17 cellular contexts compared by ENCODE assay signal in the genomic region with DNA sequence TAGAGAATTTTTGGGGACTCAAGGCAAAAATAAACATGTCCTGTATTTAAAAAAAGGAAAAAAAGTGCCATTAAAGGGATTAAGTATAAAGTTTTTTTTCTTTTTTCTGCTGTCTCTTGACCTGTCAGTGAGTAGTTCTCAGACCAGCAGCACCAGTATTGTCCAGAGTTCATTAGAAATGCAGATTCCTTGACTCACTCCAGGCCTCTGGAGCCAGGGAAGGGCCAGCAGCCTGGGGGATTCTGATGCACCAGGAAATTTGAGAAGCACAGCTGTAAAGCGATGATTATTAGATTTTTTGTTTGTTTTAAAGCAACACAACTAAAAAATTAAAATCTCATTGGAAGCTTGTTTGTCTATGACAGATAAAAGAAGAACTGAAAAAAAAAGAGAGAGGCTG.
"Had no signal": no experiment of that assay in that cellular context is flagged by ENCODE, and none has a peak within 500 bp of the region (broad histone marks: within the 10 kb centered on the region; RNA-seq: fewer than 3 reads in every experiment).

No MANE protein-coding gene starts in this region.

- H3K27ac ChIP-seq: foreskin keratinocyte, neutrophil, upper lobe of left lung, uterus had no signal

- H3K9me3 Mint-ChIP-seq: immature natural killer cell, naive B cell, nephron had no signal

- H3K4me1 ChIP-seq: foreskin keratinocyte, upper lobe of left lung, uterus had no signal

- H3K27me3 ChIP-seq: foreskin keratinocyte, neutrophil, thyroid gland, upper lobe of left lung, uterus had no signal

- H3K36me3 ChIP-seq: neutrophil, thyroid gland, upper lobe of left lung, uterus had no signal

- H3K4me3 Mint-ChIP-seq: dendritic cell treated with granulocyte-macrophage colony-stimulating factor and Interleukin-4, amounts not matched to agents 40 ng/mL and 50 ng/mL, for 4 days; immature natural killer cell; naive B cell; nephron had no signal

- H3K36me3 Mint-ChIP-seq: immature natural killer cell, naive B cell had no signal

- H3K27ac Mint-ChIP-seq: dendritic cell treated with granulocyte-macrophage colony-stimulating factor and Interleukin-4, amounts not matched to agents 40 ng/mL and 50 ng/mL, for 4 days; immature natural killer cell; naive B cell; nephron had no signal

- H3K4me3 ChIP-seq: smooth muscle cell, thyroid gland, upper lobe of left lung, uterus had no signal

- H3K4me1 Mint-ChIP-seq: immature natural killer cell, naive B cell, nephron had no signal

- DNase-seq: erythroblast; foreskin keratinocyte; immature natural killer cell; left cardiac atrium; mesendoderm; naive B cell; posterior cingulate gyrus; right cardiac atrium; stimulated activated CD4-positive, alpha-beta T cell treated with anti-CD3 and anti-CD28 coated beads, Interleukin-2, amount 100 ng/mL, for 48 hours; stimulated activated naive CD4-positive, alpha-beta T cell treated with Interleukin-2 at 50 U/mL for 16 hours; thyroid gland; upper lobe of left lung; uterus had no signal

- ATAC-seq: foreskin keratinocyte, left cardiac atrium, right cardiac atrium had no signal

- H3K4me2 ChIP-seq: smooth muscle cell had no signal

- H3K9me3 ChIP-seq: neutrophil, thyroid gland, upper lobe of left lung, uterus had no signal
